ENCODE assay signal across 10 cellular contexts in genomic region chr6:154161689-154162088, GRCh38.
A peak's percentile ranks its signal among the peaks of the same experiment; 100 is the strongest.
DNase-seq lines count a peak whose midpoint lies in the region; ATAC-seq and TF ChIP-seq lines count a peak whose summit lies in the region.
"Had no signal": no experiment of that assay in that cellular context is flagged by ENCODE, and none has a peak within 500 bp of the region (broad histone marks: within the 10 kb centered on the region; RNA-seq: fewer than 3 reads in every experiment).

No MANE protein-coding gene starts in this region.

- H3K9me3 Mint-ChIP-seq in activated CD8-positive, alpha-beta T cell treated with anti-CD3 and anti-CD28 coated beads for 36 hours: peaks cover 2% of the 10 kb centered on the region
- H3K9me3 Mint-ChIP-seq in activated CD8-positive, alpha-beta T cell treated with anti-CD3 and anti-CD28 coated beads, Interleukin-2, amount 10 ng/mL, durations not matched to agents 7 days and 5 days (ENCODE audit: insufficient read depth): no peaks in the 10 kb centered on the region

- no peak overlapping the region for H3K4me3 ChIP-seq in mucosa of descending colon

- DNase-seq in activated CD8-positive, alpha-beta T cell treated with anti-CD3 and anti-CD28 coated beads for 36 hours: no peak
- DNase-seq in activated CD8-positive, alpha-beta T cell treated with anti-CD3 and anti-CD28 coated beads, Interleukin-2, amount 10 ng/mL, durations not matched to agents 7 days and 5 days: no peak
- peak; percentile 45 for DNase-seq in medulla oblongata (ENCODE audit: extremely low spot score)
- no peak for DNase-seq in mucosa of descending colon
- DNase-seq in ACHN: no peak
- DNase-seq in NCI-H446 (lab: John Stamatoyannopoulos, UW): no peak
- DNase-seq: activated CD4-positive, alpha-beta T cell treated with anti-CD3 and anti-CD28 coated beads for 1 hour; brain microvascular endothelial cell had no signal

- intact Hi-C loops in activated CD8-positive, alpha-beta T cell treated with anti-CD3 and anti-CD28 coated beads for 36 hours (cut with micrococcal nuclease): no loop called here
- intact Hi-C loops in mucosa of descending colon (cut with DNase I, micrococcal nuclease): no loop called here

- no peak overlapping the region for H3K27ac Mint-ChIP-seq in activated CD8-positive, alpha-beta T cell treated with anti-CD3 and anti-CD28 coated beads for 36 hours
- H3K27ac Mint-ChIP-seq in activated CD8-positive, alpha-beta T cell treated with anti-CD3 and anti-CD28 coated beads, Interleukin-2, amount 10 ng/mL, durations not matched to agents 7 days and 5 days: no peak overlapping the region

- H3K36me3 ChIP-seq in mucosa of descending colon (ENCODE audit: low read depth): no peaks in the 10 kb centered on the region
- H3K36me3 ChIP-seq: brain microvascular endothelial cell had no signal

- peak; percentile 40 for ATAC-seq in activated CD8-positive, alpha-beta T cell treated with anti-CD3 and anti-CD28 coated beads for 36 hours
- no peak for ATAC-seq in activated CD8-positive, alpha-beta T cell treated with anti-CD3 and anti-CD28 coated beads, Interleukin-2, amount 10 ng/mL, durations not matched to agents 7 days and 5 days
- ATAC-seq in GM21515 (IDR thresholded peaks at IDR 0.05; ENCODE audit: unreplicated experiment) (peak; percentile 74), HG03135 (IDR thresholded peaks at IDR 0.05; ENCODE audit: unreplicated experiment) (peak; percentile 53), mucosa of descending colon (no peak)

- CTCF ChIA-PET in activated CD8-positive, alpha-beta T cell treated with anti-CD3 and anti-CD28 coated beads for 36 hours (lab: Charles Lee): interaction anchor here (1.9 to 3.4 kb wide), 2 partner anchors 83 to 115 kb away, joined by 4 to 22 read pairs; no protein-coding TSS in a partner anchor
- CTCF ChIA-PET in activated CD8-positive, alpha-beta T cell treated with anti-CD3 and anti-CD28 coated beads, Interleukin-2, amount 10 ng/mL, durations not matched to agents 7 days and 5 days (lab: Charles Lee): interaction anchor here (6.5 kb wide), 1 partner anchor 114 kb away, joined by 112 read pairs; no protein-coding TSS in a partner anchor

- H3K4me1 ChIP-seq in mucosa of descending colon (ENCODE audit: low read depth): no peaks in the 10 kb centered on the region

- H3K27me3 Mint-ChIP-seq in activated CD8-positive, alpha-beta T cell treated with anti-CD3 and anti-CD28 coated beads for 36 hours: no peaks in the 10 kb centered on the region
- H3K27me3 Mint-ChIP-seq in activated CD8-positive, alpha-beta T cell treated with anti-CD3 and anti-CD28 coated beads, Interleukin-2, amount 10 ng/mL, durations not matched to agents 7 days and 5 days (ENCODE audit: low read depth): no peaks in the 10 kb centered on the region

- no peak for TF ChIP-seq CTCF in activated CD8-positive, alpha-beta T cell treated with anti-CD3 and anti-CD28 coated beads for 36 hours (IDR thresholded peaks at IDR 0.05)
- no peak for TF ChIP-seq CTCF in mucosa of descending colon (IDR thresholded peaks at IDR 0.05)

- POLR2A ChIA-PET in activated CD8-positive, alpha-beta T cell treated with anti-CD3 and anti-CD28 coated beads for 36 hours (lab: Charles Lee): interaction anchor here (0.9 kb wide), 1 partner anchor 25 kb away, joined by 3 read pairs; no protein-coding TSS in a partner anchor
- POLR2A ChIA-PET in activated CD8-positive, alpha-beta T cell treated with anti-CD3 and anti-CD28 coated beads, Interleukin-2, amount 10 ng/mL, durations not matched to agents 7 days and 5 days (lab: Charles Lee): no interaction called here

- peaks cover 31% of the 10 kb centered on the region for H3K36me3 Mint-ChIP-seq in activated CD8-positive, alpha-beta T cell treated with anti-CD3 and anti-CD28 coated beads for 36 hours (ENCODE audit: low read depth)
- peaks cover 23% of the 10 kb centered on the region for H3K36me3 Mint-ChIP-seq in activated CD8-positive, alpha-beta T cell treated with anti-CD3 and anti-CD28 coated beads, Interleukin-2, amount 10 ng/mL, durations not matched to agents 7 days and 5 days (ENCODE audit: low read depth)

- H3K4me1 Mint-ChIP-seq in activated CD8-positive, alpha-beta T cell treated with anti-CD3 and anti-CD28 coated beads for 36 hours (ENCODE audit: low read depth): peaks cover 44% of the 10 kb centered on the region
- H3K4me1 Mint-ChIP-seq in activated CD8-positive, alpha-beta T cell treated with anti-CD3 and anti-CD28 coated beads, Interleukin-2, amount 10 ng/mL, durations not matched to agents 7 days and 5 days (ENCODE audit: low read depth): peaks cover 23% of the 10 kb centered on the region

- in situ Hi-C loops in ACHN (cut with HindIII; ENCODE audit: low pct_ligation_motif_present, low pct_unique_long_range_greater_than_20kb, low sequenced_read_pairs): loop anchor here (25.0 kb wide), 1 partner anchor 176 kb away; no protein-coding TSS in a partner anchor

- no peak overlapping the region for H3K4me3 Mint-ChIP-seq in activated CD8-positive, alpha-beta T cell treated with anti-CD3 and anti-CD28 coated beads for 36 hours
- no peak overlapping the region for H3K4me3 Mint-ChIP-seq in activated CD8-positive, alpha-beta T cell treated with anti-CD3 and anti-CD28 coated beads, Interleukin-2, amount 10 ng/mL, durations not matched to agents 7 days and 5 days

- no peaks in the 10 kb centered on the region for H3K9me3 ChIP-seq in mucosa of descending colon

Comparison
In these comparisons a context has a peak if more than half of its experiments do, and no peak if none do; other contexts are left out.
1. ATAC-seq: peak in activated CD8-positive, alpha-beta T cell treated with anti-CD3 and anti-CD28 coated beads for 36 hours (single experiment), GM21515 (single experiment) and HG03135 (single experiment); none in activated CD8-positive, alpha-beta T cell treated with anti-CD3 and anti-CD28 coated beads, Interleukin-2, amount 10 ng/mL, durations not matched to agents 7 days and 5 days (single experiment) and mucosa of descending colon (single experiment).